1 cellular context compared by ENCODE assay signal in the genomic region with DNA sequence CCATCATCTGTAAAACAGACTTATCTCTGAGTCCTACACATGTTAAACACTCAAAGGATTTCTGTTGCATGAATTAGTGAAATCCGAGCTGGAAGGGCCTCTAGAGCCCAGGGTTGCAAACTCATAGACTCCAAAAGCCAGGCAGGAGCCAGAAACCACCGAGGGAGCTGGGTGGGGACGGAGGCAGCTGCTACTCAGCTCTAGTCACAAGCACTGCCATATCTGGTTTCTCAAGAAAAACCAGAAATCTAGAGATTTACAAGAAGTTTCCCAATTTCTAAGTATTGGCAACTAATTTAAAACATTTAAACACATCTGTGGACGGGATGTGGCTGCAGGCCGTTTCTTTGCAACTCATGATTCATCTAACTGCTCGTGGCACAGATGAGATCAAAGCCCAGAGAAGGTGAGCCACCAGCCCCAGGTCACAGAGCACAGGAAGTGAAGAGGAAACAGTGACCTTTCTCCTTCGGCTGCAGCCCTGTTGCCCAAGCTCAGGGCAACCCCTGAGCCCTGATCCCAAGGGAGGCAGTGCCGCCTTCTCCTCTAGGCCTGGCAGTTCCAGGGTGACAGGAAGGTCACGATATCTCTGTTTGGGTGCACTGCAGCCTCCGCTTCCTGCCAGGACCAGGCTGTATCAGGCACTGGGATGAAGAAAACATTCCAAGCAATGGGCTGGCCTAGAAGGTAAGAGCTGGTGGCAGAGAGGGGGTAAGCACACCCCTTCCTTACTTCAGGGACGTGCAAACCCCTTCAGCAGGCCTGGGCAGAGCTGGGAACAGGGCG.
TF ChIP-seq lines count a peak whose summit lies in the region.

No MANE protein-coding gene starts in this region.

TF ChIP-seq in K562, 482 proteins besides CTCF, POLR2A, EP300 and RAD21 (continued from another document):
- TF ChIP-seq ETS2 (tag; IDR thresholded peaks at IDR 0.05; ENCODE audit: borderline replicate concordance, poor library complexity, severe bottlenecking) (no peak), RBM25 (IDR thresholded peaks at IDR 0.05; ENCODE audit: low read depth, low read length, severe bottlenecking) (peak; percentile 59)
- TF ChIP-seq, protein P1, sequence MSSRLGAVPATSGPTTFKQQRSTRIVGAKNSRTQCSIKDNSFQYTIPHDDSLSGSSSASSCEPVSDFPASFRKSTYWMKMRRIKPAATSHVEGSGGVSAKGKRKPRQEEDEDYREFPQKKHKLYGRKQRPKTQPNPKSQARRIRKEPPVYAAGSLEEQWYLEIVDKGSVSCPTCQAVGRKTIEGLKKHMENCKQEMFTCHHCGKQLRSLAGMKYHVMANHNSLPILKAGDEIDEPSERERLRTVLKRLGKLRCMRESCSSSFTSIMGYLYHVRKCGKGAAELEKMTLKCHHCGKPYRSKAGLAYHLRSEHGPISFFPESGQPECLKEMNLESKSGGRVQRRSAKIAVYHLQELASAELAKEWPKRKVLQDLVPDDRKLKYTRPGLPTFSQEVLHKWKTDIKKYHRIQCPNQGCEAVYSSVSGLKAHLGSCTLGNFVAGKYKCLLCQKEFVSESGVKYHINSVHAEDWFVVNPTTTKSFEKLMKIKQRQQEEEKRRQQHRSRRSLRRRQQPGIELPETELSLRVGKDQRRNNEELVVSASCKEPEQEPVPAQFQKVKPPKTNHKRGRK (tag; IDR thresholded peaks at IDR 0.05), result no peak
